12 cellular contexts compared by ENCODE assay signal in the genomic region with DNA sequence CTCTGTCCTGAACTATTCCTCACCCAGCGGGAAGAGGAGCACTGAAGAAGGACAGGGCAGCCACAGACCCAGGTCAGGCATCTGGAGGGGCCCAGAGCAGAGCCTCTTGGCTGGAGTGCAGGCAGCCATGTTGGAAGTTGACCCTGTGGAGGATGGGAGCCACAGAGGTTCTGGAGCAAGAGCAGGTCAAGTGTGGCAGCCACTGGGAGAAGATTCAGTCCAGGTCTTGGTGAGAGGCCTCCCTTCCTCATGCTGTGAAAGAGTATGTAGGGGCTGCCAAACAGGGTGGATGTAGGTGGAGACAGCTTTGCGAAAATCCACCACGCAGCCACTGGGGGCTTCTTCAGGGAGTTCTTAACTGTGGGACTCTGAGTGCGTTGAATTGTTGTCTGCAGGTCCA. TPM values are rescaled to one million over a fixed set of nuclear protein-coding genes. Genes with fewer than 3 reads are reported as not detected.
A peak's percentile ranks its signal among the peaks of the same experiment; 100 is the strongest.
DNase-seq lines count a peak whose midpoint lies in the region; ATAC-seq, FAIRE-seq and TF ChIP-seq lines count a peak whose summit lies in the region.
"Had no signal": no experiment of that assay in that cellular context is flagged by ENCODE, and none has a peak within 500 bp of the region (broad histone marks: within the 10 kb centered on the region; RNA-seq: fewer than 3 reads in every experiment).

No MANE protein-coding gene starts in this region.

- H3K4me2 ChIP-seq in A549: no peak overlapping the region

- peaks cover 9% of the 10 kb centered on the region for H3K36me3 Mint-ChIP-seq in activated T-helper 1 cell treated with anti-CD3 and anti-CD28 coated beads, Interleukin-12 subunit alpha, Interleukin-12 subunit beta, Interleukin-2, Interleukin-4 antibody, amounts not matched to agents 30 ng/mL and 10 ng/mL and 1 ng/mL, durations not matched to agents 14 hours and 24 hours and 36 hours (ENCODE audit: low read depth)

- 77% methylated on average over 4 of the region's 4 CpGs for WGBS in A549 (ENCODE audit: missing lambda C conversion rate)

- no peaks in the 10 kb centered on the region for H3K9me3 Mint-ChIP-seq in activated T-helper 1 cell treated with anti-CD3 and anti-CD28 coated beads, Interleukin-12 subunit alpha, Interleukin-12 subunit beta, Interleukin-2, Interleukin-4 antibody, amounts not matched to agents 30 ng/mL and 10 ng/mL and 1 ng/mL, durations not matched to agents 14 hours and 24 hours and 36 hours

- no peaks in the 10 kb centered on the region for H3K4me1 ChIP-seq in A549
- H3K4me1 ChIP-seq: body of pancreas had no signal

- H3K9me3 ChIP-seq in A549: no peaks in the 10 kb centered on the region
- H3K9me3 ChIP-seq: body of pancreas had no signal

- ATAC-seq in A549: no peak
- peak; percentile 7 for ATAC-seq in HG03095 (IDR thresholded peaks at IDR 0.05; ENCODE audit: unreplicated experiment)
- ATAC-seq: body of pancreas had no signal

- no peak overlapping the region for H3K27ac ChIP-seq in A549
- H3K27ac ChIP-seq: body of pancreas, C4-2B, epithelial cell of prostate had no signal

- peaks cover 17% of the 10 kb centered on the region for H3K27me3 Mint-ChIP-seq in activated T-helper 1 cell treated with anti-CD3 and anti-CD28 coated beads, Interleukin-12 subunit alpha, Interleukin-12 subunit beta, Interleukin-2, Interleukin-4 antibody, amounts not matched to agents 30 ng/mL and 10 ng/mL and 1 ng/mL, durations not matched to agents 14 hours and 24 hours and 36 hours (ENCODE audit: insufficient read depth)

- no peak for DNase-seq in A549 (ENCODE audit: low read depth in 1 of 2, low spot score in 1 of 2)
- DNase-seq in activated T-helper 1 cell treated with anti-CD3 and anti-CD28 coated beads, Interleukin-12 subunit alpha, Interleukin-12 subunit beta, Interleukin-2, Interleukin-4 antibody, amounts not matched to agents 30 ng/mL and 10 ng/mL and 1 ng/mL, durations not matched to agents 14 hours and 24 hours and 36 hours (ENCODE audit: low spot score): no peak
- DNase-seq in stimulated activated CD4-positive, alpha-beta T cell treated with anti-CD3 and anti-CD28 coated beads, Interleukin-2, amount 100 ng/mL, for 24 hours: no peak
- no peak for DNase-seq in NCI-H748 treated with DMSO at 0.1 percent for 48 hours (lab: John Stamatoyannopoulos, UW)
- DNase-seq in erythroblast (lab: John Stamatoyannopoulos, UW): no peak
- no peak for DNase-seq in SIG-M5 (lab: John Stamatoyannopoulos, UW)
- DNase-seq: body of pancreas, NCI-H2081 treated with DMSO at 0.1 percent for 48 hours had no signal

- peak overlapping the region; percentile 90 for H3K4me3 Mint-ChIP-seq in activated T-helper 1 cell treated with anti-CD3 and anti-CD28 coated beads, Interleukin-12 subunit alpha, Interleukin-12 subunit beta, Interleukin-2, Interleukin-4 antibody, amounts not matched to agents 30 ng/mL and 10 ng/mL and 1 ng/mL, durations not matched to agents 14 hours and 24 hours and 36 hours

- no peak overlapping the region for H3K4me3 ChIP-seq in A549
- H3K4me3 ChIP-seq: body of pancreas had no signal

- peaks cover 17% of the 10 kb centered on the region for H3K4me1 Mint-ChIP-seq in activated T-helper 1 cell treated with anti-CD3 and anti-CD28 coated beads, Interleukin-12 subunit alpha, Interleukin-12 subunit beta, Interleukin-2, Interleukin-4 antibody, amounts not matched to agents 30 ng/mL and 10 ng/mL and 1 ng/mL, durations not matched to agents 14 hours and 24 hours and 36 hours (ENCODE audit: low read depth)

- no peak for TF ChIP-seq CTCF in A549 (IDR thresholded peaks at IDR 0.05)
- TF ChIP-seq CTCF in GM12873 (IDR thresholded peaks at IDR 0.05; ENCODE audit: insufficient read depth, low read depth, low read length, missing control alignments): peak; percentile 24

- intact Hi-C loops in activated T-helper 1 cell treated with anti-CD3 and anti-CD28 coated beads, Interleukin-12 subunit alpha, Interleukin-12 subunit beta, Interleukin-2, Interleukin-4 antibody, amounts not matched to agents 30 ng/mL and 10 ng/mL and 1 ng/mL, durations not matched to agents 14 hours and 24 hours and 36 hours (cut with micrococcal nuclease): loop anchor here (5.0 kb wide), 1 partner anchor 95 kb away; no protein-coding TSS in a partner anchor

- CTCF ChIA-PET in A549 (lab: Yijun Ruan, JAX): interaction anchor here (1.0 to 9.0 kb wide), 12 partner anchors 9 to 200 kb away, joined by 3 to 132 read pairs (median 10); a partner anchor contains a TSS

- TF ChIP-seq POLR2A in A549 (IDR thresholded peaks at IDR 0.05; ENCODE audit: low read length) (no peak), erythroblast (IDR thresholded peaks at IDR 0.05; ENCODE audit: low read length) (no peak)

- no peak for TF ChIP-seq RAD21 in A549 (conservative IDR thresholded peaks at IDR 0.05 in 1 of 2, IDR thresholded peaks at IDR 0.05 in 1 of 2)

- POLR2A ChIA-PET in A549 (lab: Yijun Ruan, JAX): interaction anchor here (0.9 kb wide), 1 partner anchor 14 kb away, joined by 5 read pairs; no protein-coding TSS in a partner anchor

- no peak for TF ChIP-seq EP300 in A549 (IDR thresholded peaks at IDR 0.05)

- peak overlapping the region; percentile 40 for H3K27ac Mint-ChIP-seq in activated T-helper 1 cell treated with anti-CD3 and anti-CD28 coated beads, Interleukin-12 subunit alpha, Interleukin-12 subunit beta, Interleukin-2, Interleukin-4 antibody, amounts not matched to agents 30 ng/mL and 10 ng/mL and 1 ng/mL, durations not matched to agents 14 hours and 24 hours and 36 hours

- no peak for FAIRE-seq in A549 (lab: Jason Lieb, UNC)

TF ChIP-seq in A549, 52 proteins besides CTCF, POLR2A, EP300 and RAD21:
- peak; percentile 37 for TF ChIP-seq ZFP36 (IDR thresholded peaks at IDR 0.05; ENCODE audit: borderline replicate concordance, partially characterized antibody)
- TF ChIP-seq, protein P1, sequence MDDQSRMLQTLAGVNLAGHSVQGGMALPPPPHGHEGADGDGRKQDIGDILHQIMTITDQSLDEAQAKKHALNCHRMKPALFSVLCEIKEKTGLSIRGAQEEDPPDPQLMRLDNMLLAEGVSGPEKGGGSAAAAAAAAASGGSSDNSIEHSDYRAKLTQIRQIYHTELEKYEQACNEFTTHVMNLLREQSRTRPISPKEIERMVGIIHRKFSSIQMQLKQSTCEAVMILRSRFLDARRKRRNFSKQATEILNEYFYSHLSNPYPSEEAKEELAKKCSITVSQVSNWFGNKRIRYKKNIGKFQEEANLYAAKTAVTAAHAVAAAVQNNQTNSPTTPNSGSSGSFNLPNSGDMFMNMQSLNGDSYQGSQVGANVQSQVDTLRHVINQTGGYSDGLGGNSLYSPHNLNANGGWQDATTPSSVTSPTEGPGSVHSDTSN (IDR thresholded peaks at IDR 0.05): no peak

RNA-seq across cellular contexts. Expression of a gene that starts 0.6 kb away (rescaled TPM):
- polyA plus RNA-seq in A549 (2011; rRNA removed) (0.14 and 0.19 TPM in 2 replicates), A549 (2017; fragmentation: RNase III; extraction: RNeasy Plus Mini Kit Qiagen cat#74134 plus additional on column Dnase treatment) (not detected in 3 replicates)
- polyA plus RNA-seq in A549 (2012; cell fraction: cytosol; rRNA removed): 0.08 and 0.17 TPM in 2 replicates
- 0.05 TPM in 1 of 2 replicates, not detected in the other for polyA plus RNA-seq in A549 (2012; cell fraction: nucleus; rRNA removed)
- not detected in 2 replicates for polyA minus RNA-seq in A549 (2011; rRNA and poly(A)+ RNA removed)
- total RNA-seq in activated T-helper 1 cell treated with anti-CD3 and anti-CD28 coated beads, Interleukin-12 subunit alpha, Interleukin-12 subunit beta, Interleukin-2, Interleukin-4 antibody, amounts not matched to agents 30 ng/mL and 10 ng/mL and 1 ng/mL, durations not matched to agents 14 hours and 24 hours and 36 hours: 28.9 and 31.8 TPM in 2 replicates
- total RNA-seq: body of pancreas had no signal

RNA-seq across cellular contexts. Expression of a gene that starts 14.1 kb away (rescaled TPM):
- polyA plus RNA-seq in A549 (2011; rRNA removed) (not detected in 2 replicates), A549 (2017; fragmentation: RNase III; extraction: RNeasy Plus Mini Kit Qiagen cat#74134 plus additional on column Dnase treatment) (not detected in 3 replicates)
- not detected in 2 replicates for polyA plus RNA-seq in A549 (2012; cell fraction: cytosol; rRNA removed)
- not detected in 2 replicates for polyA plus RNA-seq in A549 (2012; cell fraction: nucleus; rRNA removed)
- polyA minus RNA-seq in A549 (2011; rRNA and poly(A)+ RNA removed): not detected in 2 replicates
- total RNA-seq in activated T-helper 1 cell treated with anti-CD3 and anti-CD28 coated beads, Interleukin-12 subunit alpha, Interleukin-12 subunit beta, Interleukin-2, Interleukin-4 antibody, amounts not matched to agents 30 ng/mL and 10 ng/mL and 1 ng/mL, durations not matched to agents 14 hours and 24 hours and 36 hours: not detected in 2 replicates
- total RNA-seq: body of pancreas had no signal

RNA-seq across cellular contexts. Expression of a gene that starts 21.7 kb away (rescaled TPM):
- not detected in 2 replicates for polyA plus RNA-seq in A549 (2011; rRNA removed)
- polyA plus RNA-seq in A549 (2012; cell fraction: cytosol; rRNA removed): not detected in 2 replicates
- polyA plus RNA-seq in A549 (2012; cell fraction: nucleus; rRNA removed): not detected in 2 replicates
- polyA plus RNA-seq in A549 (2017; fragmentation: RNase III; extraction: RNeasy Plus Mini Kit Qiagen cat#74134 plus additional on column Dnase treatment): not detected in 3 replicates
- polyA minus RNA-seq in A549 (2011; rRNA and poly(A)+ RNA removed): not detected in 2 replicates
- total RNA-seq in activated T-helper 1 cell treated with anti-CD3 and anti-CD28 coated beads, Interleukin-12 subunit alpha, Interleukin-12 subunit beta, Interleukin-2, Interleukin-4 antibody, amounts not matched to agents 30 ng/mL and 10 ng/mL and 1 ng/mL, durations not matched to agents 14 hours and 24 hours and 36 hours: not detected in 2 replicates
- total RNA-seq: body of pancreas had no signal

RNA-seq across cellular contexts. Expression of a gene that starts 36.3 kb away (rescaled TPM):
- polyA plus RNA-seq in A549 (2011; rRNA removed) (not detected in 2 replicates), A549 (2017; fragmentation: RNase III; extraction: RNeasy Plus Mini Kit Qiagen cat#74134 plus additional on column Dnase treatment) (not detected in 3 replicates)
- polyA plus RNA-seq in A549 (2012; cell fraction: cytosol; rRNA removed): not detected in 2 replicates
- not detected in 2 replicates for polyA plus RNA-seq in A549 (2012; cell fraction: nucleus; rRNA removed)
- polyA minus RNA-seq in A549 (2011; rRNA and poly(A)+ RNA removed): not detected in 2 replicates
- total RNA-seq in activated T-helper 1 cell treated with anti-CD3 and anti-CD28 coated beads, Interleukin-12 subunit alpha, Interleukin-12 subunit beta, Interleukin-2, Interleukin-4 antibody, amounts not matched to agents 30 ng/mL and 10 ng/mL and 1 ng/mL, durations not matched to agents 14 hours and 24 hours and 36 hours: not detected in 2 replicates
- total RNA-seq: body of pancreas had no signal

RNA-seq across cellular contexts. Expression of a gene that starts 40.0 kb away (rescaled TPM):
- polyA plus RNA-seq in A549 (2011; rRNA removed) (0.06 and 0.17 TPM in 2 replicates), A549 (2017; fragmentation: RNase III; extraction: RNeasy Plus Mini Kit Qiagen cat#74134 plus additional on column Dnase treatment) (0.03 to 0.08 TPM (median 0.03 TPM) in 3 replicates)
- 0.03 and 0.07 TPM in 2 replicates for polyA plus RNA-seq in A549 (2012; cell fraction: cytosol; rRNA removed)
- 0.05 TPM in 2 replicates for polyA plus RNA-seq in A549 (2012; cell fraction: nucleus; rRNA removed)
- polyA minus RNA-seq in A549 (2011; rRNA and poly(A)+ RNA removed): 0.45 and 0.88 TPM in 2 replicates
- 0.13 and 0.22 TPM in 2 replicates for total RNA-seq in activated T-helper 1 cell treated with anti-CD3 and anti-CD28 coated beads, Interleukin-12 subunit alpha, Interleukin-12 subunit beta, Interleukin-2, Interleukin-4 antibody, amounts not matched to agents 30 ng/mL and 10 ng/mL and 1 ng/mL, durations not matched to agents 14 hours and 24 hours and 36 hours
